Comparison of ENCODE assay signal across 35 cellular contexts in genomic region chr9:38639577-38639940, GRCh38. TPM values are rescaled to one million over a fixed set of nuclear protein-coding genes. Genes with fewer than 3 reads are reported as not detected.
"Had no signal": no experiment of that assay in that cellular context is flagged by ENCODE, and none has a peak within 500 bp of the region (broad histone marks: within the 10 kb centered on the region; RNA-seq: fewer than 3 reads in every experiment).

No MANE protein-coding gene starts in this region.

- ATAC-seq: activated CD8-positive, alpha-beta T cell treated with anti-CD3 and anti-CD28 coated beads for 36 hours; activated naive CD4-positive, alpha-beta T cell treated with anti-CD3 and anti-CD28 coated beads, Interleukin-2, amount 50 U/mL, for 72 hours; activated naive CD8-positive, alpha-beta T cell treated with anti-CD3 and anti-CD28 coated beads, Interleukin-2, amount 50 U/mL, for 24 hours had no signal

- H3K9me3 ChIP-seq: Peyer's patch, SJSA1, SK-N-SH had no signal

- H3K27me3 ChIP-seq: Peyer's patch, SJSA1 had no signal

- H3K9me2 ChIP-seq: SK-N-SH had no signal

- H3K4me1 ChIP-seq: Peyer's patch, SJSA1 had no signal

- H3K36me3 ChIP-seq: Peyer's patch, SJSA1, WERI-Rb-1 had no signal

- H3K27ac ChIP-seq: KMS-11, Peyer's patch, SJSA1, WERI-Rb-1 had no signal

- H3K4me2 ChIP-seq: KMS-11, SK-N-SH had no signal

- DNase-seq: activated CD4-positive, alpha-beta T cell treated with anti-CD3 and anti-CD28 coated beads for 1 hour; activated CD4-positive, alpha-beta T cell treated with anti-CD3 and anti-CD28 coated beads for 48 hours; activated CD4-positive, alpha-beta T cell treated with anti-CD3 and anti-CD28 coated beads, Interleukin-2, amount 50 U/mL, for 4 hours; activated CD4-positive, CD25-positive, alpha-beta regulatory T cell; activated CD8-positive, alpha-beta T cell treated with anti-CD3 and anti-CD28 coated beads for 36 hours; activated gamma-delta T cell treated with Interleukin-2 at 50 U/mL for 16 hours; activated naive CD4-positive, alpha-beta T cell treated with anti-CD3 and anti-CD28 coated beads for 36 hours; activated naive CD8-positive, alpha-beta T cell treated with anti-CD3 and anti-CD28 coated beads, Interleukin-2, amount 50 U/mL, for 24 hours; activated T-cell treated with anti-CD3 and anti-CD28 coated beads, Interleukin-2, amount 50 U/mL, for 24 hours; anterior cingulate cortex; caudate nucleus; cerebellar nuclear complex; MM.1S; NCI-H1092 treated with DMSO at 0.1 percent for 48 hours; NCI-H1417; NCI-H146; NCI-H187; NCI-H2029 treated with DMSO at 0.1 percent for 48 hours; NCI-H2107; NCI-H2171; NCI-H510A; NCI-H748 treated with DMSO at 0.1 percent for 48 hours; NK-92 treated with Interleukin-12 subunit alpha and Interleukin-12 subunit beta, amount 100 ng/mL, for 24 hours; Peyer's patch; RPMI8226; SHP77 treated with DMSO at 0.1 percent for 48 hours; SK-N-SH; SW 1271; T-helper 1 cell; T-helper 2 cell; T-helper 9 cell; WERI-Rb-1 had no signal

- H3K4me3 ChIP-seq: Peyer's patch, SJSA1 had no signal

RNA-seq across cellular contexts. Expression of gene ANKRD18A, which starts 19.2 kb away (rescaled TPM):
- total RNA-seq: SJSA1 had no signal
